ENCODE assay signal across 9 cellular contexts in genomic region chr5:154771383-154771901, GRCh38. TPM values are rescaled to one million over a fixed set of nuclear protein-coding genes. Genes with fewer than 3 reads are reported as not detected.
DNase-seq lines count a peak whose midpoint lies in the region; ATAC-seq and TF ChIP-seq lines count a peak whose summit lies in the region.
"Had no signal": no experiment of that assay in that cellular context is flagged by ENCODE, and none has a peak within 500 bp of the region (broad histone marks: within the 10 kb centered on the region; RNA-seq: fewer than 3 reads in every experiment).

No MANE protein-coding gene starts in this region.

- no peaks in the 10 kb centered on the region for H3K27me3 ChIP-seq in BLaER1 treated with 17β-estradiol and CSF1 and Interleukin-3, amounts not matched to agents 10 nM and 100 nM
- no peaks in the 10 kb centered on the region for H3K27me3 ChIP-seq in SJCRH30
- H3K27me3 ChIP-seq in osteoblast (ENCODE audit: insufficient read depth, low read length), result no peaks in the 10 kb centered on the region
- no peaks in the 10 kb centered on the region for H3K27me3 ChIP-seq in Karpas-422 (ENCODE audit: low read length)

- H2AFZ ChIP-seq in osteoblast (ENCODE audit: low read length) (peak overlapping the region; percentile 11), Karpas-422 (ENCODE audit: low read length) (no peak overlapping the region)

- DNase-seq in SJCRH30 (peak; percentile 73 to 86), fibroblast of the aortic adventitia (ENCODE audit: low read depth) (peak; percentile 92), osteoblast (ENCODE audit: insufficient read length, low spot score, missing footprints) (peak; percentile 87), Karpas-422 (no peak), cortex of kidney (lab: John Stamatoyannopoulos, UW) (no peak), NCI-H2081 (lab: John Stamatoyannopoulos, UW) (no peak)

- H3K4me2 ChIP-seq in BLaER1 treated with 17β-estradiol and CSF1 and Interleukin-3, amounts not matched to agents 10 nM and 100 nM, result peak overlapping the region; percentile 61 to 77 (median 72)
- H3K4me2 ChIP-seq in osteoblast (ENCODE audit: insufficient read depth, low read length), result peak overlapping the region; percentile 61
- H3K4me2 ChIP-seq in Karpas-422 (ENCODE audit: low read depth, low read length, poor library complexity, severe bottlenecking), result no peak overlapping the region

- TF ChIP-seq CTCF in fibroblast of the aortic adventitia (IDR thresholded peaks at IDR 0.05; ENCODE audit: insufficient read depth, low read length) (peak; percentile 39), osteoblast (IDR thresholded peaks at IDR 0.05; ENCODE audit: extremely low read depth, low read depth, low read length) (no peak)

- H3K4me3 ChIP-seq in BLaER1 treated with 17β-estradiol and CSF1 and Interleukin-3, amounts not matched to agents 10 nM and 100 nM, result no peak overlapping the region
- H3K4me3 ChIP-seq in SJCRH30 (no peak overlapping the region), fibroblast of the aortic adventitia (ENCODE audit: low read depth, low read length) (peak overlapping the region; percentile 32), osteoblast (ENCODE audit: insufficient read depth, low read length) (peak overlapping the region; percentile 31), Karpas-422 (ENCODE audit: low read length) (no peak overlapping the region)
- H3K4me3 ChIP-seq: skin epidermis had no signal

- H3K4me1 ChIP-seq in BLaER1 treated with 17β-estradiol and CSF1 and Interleukin-3, amounts not matched to agents 10 nM and 100 nM, result peaks cover 80 to 99% (median 92%) of the 10 kb centered on the region in 10 experiments
- H3K4me1 ChIP-seq in SJCRH30, result peaks cover 17% of the 10 kb centered on the region; the same call in 1 of the 2 replicates
- H3K4me1 ChIP-seq in osteoblast (ENCODE audit: insufficient read depth, low read length), result peaks cover 31% of the 10 kb centered on the region
- H3K4me1 ChIP-seq in Karpas-422 (ENCODE audit: low read length), result peaks cover 49% of the 10 kb centered on the region

- peaks cover 0 to 60% (median 42%) of the 10 kb centered on the region in 11 experiments; a peak in 20 of 22 replicates for H3K36me3 ChIP-seq in BLaER1 treated with 17β-estradiol and CSF1 and Interleukin-3, amounts not matched to agents 10 nM and 100 nM
- H3K36me3 ChIP-seq in SJCRH30, result 0 out of 2 replicates have a peak, but pooled peaks cover 4% of the 10 kb centered on the region
- H3K36me3 ChIP-seq in osteoblast (ENCODE audit: insufficient read depth, low read length), result no peaks in the 10 kb centered on the region
- H3K36me3 ChIP-seq in Karpas-422 (ENCODE audit: insufficient read depth, low read length), result no peaks in the 10 kb centered on the region; the same call in 1 of the 2 replicates

- H3K27ac ChIP-seq in BLaER1 treated with 17β-estradiol and CSF1 and Interleukin-3, amounts not matched to agents 10 nM and 100 nM, result peak overlapping the region in 6 of 11 experiments; percentile 3 to 30 (median 16); a peak in 6 of 22 replicates
- H3K27ac ChIP-seq in SJCRH30 (peak overlapping the region; percentile 20), osteoblast (ENCODE audit: low read depth, low read length) (peak overlapping the region; percentile 82), Karpas-422 (ENCODE audit: low read length) (no peak overlapping the region)

- no peak for ATAC-seq in HG02798 (IDR thresholded peaks at IDR 0.05; ENCODE audit: poor library complexity, unreplicated experiment)

- no peaks in the 10 kb centered on the region for H3K9me3 ChIP-seq in BLaER1 treated with 17β-estradiol and CSF1 and Interleukin-3, amounts not matched to agents 10 nM and 100 nM (replicated peaks in 1 of 11)
- no peaks in the 10 kb centered on the region for H3K9me3 ChIP-seq in SJCRH30 (replicated peaks)
- H3K9me3 ChIP-seq in osteoblast (ENCODE audit: low read depth, low read length), result no peaks in the 10 kb centered on the region
- H3K9me3 ChIP-seq in Karpas-422 (ENCODE audit: low read length), result no peaks in the 10 kb centered on the region

- H3K79me2 ChIP-seq in osteoblast (ENCODE audit: insufficient read depth, low read length) (peaks cover 99% of the 10 kb centered on the region), Karpas-422 (ENCODE audit: low read length) (peaks cover 98% of the 10 kb centered on the region)

- H3K9me2 ChIP-seq in Karpas-422 (replicated peaks; ENCODE audit: insufficient read depth, low read length), result no peaks in the 10 kb centered on the region

- peaks cover 100% of the 10 kb centered on the region in 11 experiments for H4K20me1 ChIP-seq in BLaER1 treated with 17β-estradiol and CSF1 and Interleukin-3, amounts not matched to agents 10 nM and 100 nM
- peaks cover 88% of the 10 kb centered on the region for H4K20me1 ChIP-seq in osteoblast (ENCODE audit: insufficient read depth, low read length)
- H4K20me1 ChIP-seq in Karpas-422 (ENCODE audit: insufficient read depth, low read depth, low read length), result peaks cover 89% of the 10 kb centered on the region

- H3K9ac ChIP-seq in BLaER1 treated with 17β-estradiol and CSF1 and Interleukin-3, amounts not matched to agents 10 nM and 100 nM, result peak overlapping the region in 4 of 11 experiments; percentile 37 to 58 (median 46); a peak in 5 of 22 replicates
- no peak overlapping the region for H3K9ac ChIP-seq in Karpas-422 (ENCODE audit: low read length)

RNA-seq across cellular contexts. Expression of gene LARP1, which starts 16.3 kb away (rescaled TPM):
- total RNA-seq in SJCRH30 (2014; rRNA removed; shearing (Covaris generic)), result 99.9 and 100.0 TPM in 2 replicates
- total RNA-seq in fibroblast of the aortic adventitia (ENCODE audit: low replicate concordance) (66.8 and 114 TPM in 2 replicates), osteoblast (115 and 124 TPM in 2 replicates)
- 105 and 140 TPM in 2 replicates for total RNA-seq in Karpas-422 (2014; rRNA removed; shearing (Covaris generic); ENCODE audit: low replicate concordance)

Comparison
In these comparisons a context has a peak if more than half of its experiments do, and no peak if none do; other contexts are left out.
1. H3K4me3 ChIP-seq: peak in fibroblast of the aortic adventitia (single experiment) and osteoblast (single experiment); none in BLaER1 treated with 17β-estradiol and CSF1 and Interleukin-3, amounts not matched to agents 10 nM and 100 nM (0 of 10), SJCRH30 (single experiment) and Karpas-422 (single experiment).
2. DNase-seq: peak in SJCRH30 (2 of 2), fibroblast of the aortic adventitia (single experiment) and osteoblast (single experiment); none in Karpas-422 (single experiment), cortex of kidney (single experiment) and NCI-H2081 (0 of 2).